In the genomic region with DNA sequence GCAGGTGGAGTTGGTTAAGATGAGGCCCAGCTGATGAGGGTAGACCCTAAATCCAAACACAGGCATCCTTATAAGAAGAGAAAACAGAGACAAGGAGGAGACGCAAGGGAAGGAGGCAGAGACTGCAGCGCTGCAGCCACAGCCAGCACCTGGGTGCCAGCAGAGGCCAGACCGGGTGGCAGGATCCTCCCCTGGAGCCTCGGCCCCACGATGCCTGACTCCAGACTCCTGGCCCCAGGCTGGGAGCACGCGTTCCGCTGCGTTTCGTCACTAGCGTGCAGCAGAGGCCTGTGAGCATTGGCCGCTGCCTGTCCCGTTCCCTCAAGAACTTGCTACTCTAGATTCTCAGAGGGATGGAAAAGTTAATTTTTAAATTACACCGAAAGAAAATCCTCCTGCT, we compare ENCODE assay signal across 21 cellular contexts.
"Had no signal": no experiment of that assay in that cellular context is flagged by ENCODE, and none has a peak within 500 bp of the region (broad histone marks: within the 10 kb centered on the region; RNA-seq: fewer than 3 reads in every experiment).

No MANE protein-coding gene starts in this region.

- H3K36me3 Mint-ChIP-seq: activated naive CD8-positive, alpha-beta T cell treated with anti-CD3 and anti-CD28 coated beads, Interleukin-2, amount 10 ng/mL, durations not matched to agents 7 days and 5 days; T-cell had no signal

- H3K27me3 Mint-ChIP-seq: activated naive CD8-positive, alpha-beta T cell treated with anti-CD3 and anti-CD28 coated beads, Interleukin-2, amount 10 ng/mL, durations not matched to agents 7 days and 5 days had no signal

- DNase-seq: activated CD4-positive, alpha-beta T cell treated with anti-CD3 and anti-CD28 coated beads for 48 hours; activated CD4-positive, alpha-beta T cell treated with anti-CD3 and anti-CD28 coated beads, Interleukin-2, amount 50 U/mL, for 4 hours; activated CD4-positive, CD25-positive, alpha-beta regulatory T cell treated with anti-CD3 and anti-CD28 coated beads, Interleukin-2, amount 50 U/mL, for 72 hours; activated CD8-positive, alpha-beta memory T cell treated with anti-CD3 and anti-CD28 coated beads, Interleukin-2, amount 50 U/mL, for 48 hours; activated CD8-positive, alpha-beta T cell treated with anti-CD3 and anti-CD28 coated beads, Interleukin-2, amount 10 ng/mL, durations not matched to agents 7 days and 5 days; activated naive CD4-positive, alpha-beta T cell treated with anti-CD3 and anti-CD28 coated beads, Interleukin-2, amount 50 U/mL, for 16 hours; activated naive CD8-positive, alpha-beta T cell treated with anti-CD3 and anti-CD28 coated beads, Interleukin-2, amount 10 ng/mL, durations not matched to agents 7 days and 5 days; activated T-cell treated with anti-CD3 and anti-CD28 coated beads, Interleukin-2, amount 50 U/mL, for 1 hour; aorta; central memory CD4-positive, alpha-beta T cell; MV-4-11; NCI-H1092 treated with DMSO at 0.1 percent for 48 hours; NCI-H1417 treated with DMSO at 0.1 percent for 48 hours; NCI-H1694; NCI-H2081; NCI-H524; Peyer's patch; SHP77 treated with DMSO at 0.1 percent for 48 hours; T-cell had no signal

- H3K9ac ChIP-seq: KMS-11 had no signal

- ATAC-seq: activated CD8-positive, alpha-beta T cell treated with anti-CD3 and anti-CD28 coated beads, Interleukin-2, amount 10 ng/mL, durations not matched to agents 7 days and 5 days; T-cell; WTC11 had no signal

- H3K4me3 Mint-ChIP-seq: activated CD8-positive, alpha-beta T cell treated with anti-CD3 and anti-CD28 coated beads, Interleukin-2, amount 10 ng/mL, durations not matched to agents 7 days and 5 days; activated naive CD8-positive, alpha-beta T cell treated with anti-CD3 and anti-CD28 coated beads, Interleukin-2, amount 10 ng/mL, durations not matched to agents 7 days and 5 days; WTC11 had no signal

- H3K4me2 ChIP-seq: KMS-11 had no signal

- H3K9me3 ChIP-seq: Peyer's patch had no signal

- H3K27ac ChIP-seq: KMS-11, Peyer's patch had no signal

- H3K27me3 ChIP-seq: Peyer's patch had no signal

- H3K36me3 ChIP-seq: Peyer's patch had no signal

- H3K27ac Mint-ChIP-seq: activated CD8-positive, alpha-beta T cell treated with anti-CD3 and anti-CD28 coated beads, Interleukin-2, amount 10 ng/mL, durations not matched to agents 7 days and 5 days; activated naive CD8-positive, alpha-beta T cell treated with anti-CD3 and anti-CD28 coated beads, Interleukin-2, amount 10 ng/mL, durations not matched to agents 7 days and 5 days; T-cell; WTC11 had no signal
